Comparison of ENCODE assay signal across 15 cellular contexts in genomic region chr12:27081668-27082091, GRCh38. TPM values are rescaled to one million over a fixed set of nuclear protein-coding genes. Genes with fewer than 3 reads are reported as not detected.
DNase-seq lines count a peak whose midpoint lies in the region; ATAC-seq and TF ChIP-seq lines count a peak whose summit lies in the region.
"Had no signal": no experiment of that assay in that cellular context is flagged by ENCODE, and none has a peak within 500 bp of the region (broad histone marks: within the 10 kb centered on the region; RNA-seq: fewer than 3 reads in every experiment).

No MANE protein-coding gene starts in this region.

- no CpG with 5 or more reads among the region's 4 CpGs for WGBS in mesendoderm (ENCODE audit: extremely low coverage, insufficient coverage, low lambda C conversion rate)

- H3K4me2 ChIP-seq in mesendoderm (ENCODE audit: low read length) (no peak overlapping the region), Karpas-422 (ENCODE audit: low read depth, low read length, poor library complexity, severe bottlenecking) (no peak overlapping the region)

- H3K56ac ChIP-seq in mesendoderm (ENCODE audit: low read length), result no peak overlapping the region

- intact Hi-C loops in MCF 10A (cut with micrococcal nuclease), result loop anchor here (2.0 kb wide), 1 partner anchor 59 kb away; the partner anchor contains the start of gene MED21

- no peak overlapping the region for H2AFZ ChIP-seq in Karpas-422 (ENCODE audit: low read length)

- H3K79me2 ChIP-seq in mesendoderm (ENCODE audit: control insufficient read depth, insufficient read depth, low read length), result no peaks in the 10 kb centered on the region
- no peaks in the 10 kb centered on the region for H3K79me2 ChIP-seq in Karpas-422 (ENCODE audit: low read length)

- H3K27ac ChIP-seq in mesendoderm (ENCODE audit: low read depth, low read length), result no peak overlapping the region
- no peak overlapping the region for H3K27ac ChIP-seq in Karpas-422 (ENCODE audit: low read length)
- H3K27ac ChIP-seq: tibial artery had no signal

- H3K27me3 Mint-ChIP-seq in MCF 10A (ENCODE audit: insufficient read depth, unreplicated experiment), result no peaks in the 10 kb centered on the region
- H3K27me3 Mint-ChIP-seq: activated B cell treated with CpG ODN at 0.5 μM for 24 hours; activated T-cell treated with anti-CD3 and anti-CD28 coated beads, Interleukin-2, amount 50 U/mL, for 24 hours had no signal

- no peak overlapping the region for H2BK15ac ChIP-seq in mesendoderm (replicated peaks; ENCODE audit: low read depth)

- peaks cover 23% of the 10 kb centered on the region for H3K4me1 Mint-ChIP-seq in MCF 10A (ENCODE audit: insufficient read depth, unreplicated experiment)
- H3K4me1 Mint-ChIP-seq: activated B cell treated with CpG ODN at 0.5 μM for 24 hours had no signal

- peaks cover 5% of the 10 kb centered on the region for H3K9me3 Mint-ChIP-seq in MCF 10A (ENCODE audit: unreplicated experiment)
- H3K9me3 Mint-ChIP-seq: activated T-cell treated with anti-CD3 and anti-CD28 coated beads, Interleukin-2, amount 50 U/mL, for 24 hours had no signal

- BruUV-seq in MCF 10A (replicated peaks; lab: Mats Ljungman, UMichigan), result no TSS peak

- POLR2A ChIA-PET in MCF 10A (lab: Yijun Ruan, JAX), result interaction anchor here (0.9 to 2.6 kb wide), 9 partner anchors 17 to 71 kb away, joined by 3 to 18 read pairs (median 5); partner anchors contain the start of genes MED21 and TM7SF3

- H2BK120ac ChIP-seq in mesendoderm (ENCODE audit: low read depth, low read length), result no peak overlapping the region

- no peak overlapping the region for H2AK5ac ChIP-seq in mesendoderm (ENCODE audit: low read length)

- peak; percentile 15 for TF ChIP-seq CTCF in MCF 10A (IDR thresholded peaks at IDR 0.05; ENCODE audit: unreplicated experiment)

- no peaks in the 10 kb centered on the region for H3K79me1 ChIP-seq in mesendoderm (ENCODE audit: low read length)

- no peaks in the 10 kb centered on the region for H3K36me3 ChIP-seq in mesendoderm (ENCODE audit: control insufficient read depth, insufficient read depth, low read length)
- no peaks in the 10 kb centered on the region for H3K36me3 ChIP-seq in Karpas-422 (ENCODE audit: insufficient read depth, low read length)
- H3K36me3 ChIP-seq: tibial artery had no signal

- ATAC-seq in HG02840 (IDR thresholded peaks at IDR 0.05; ENCODE audit: low FRiP score, unreplicated experiment), result no peak

- no peak overlapping the region for H4K5ac ChIP-seq in mesendoderm (ENCODE audit: low read length)

- H3K23ac ChIP-seq in mesendoderm (ENCODE audit: low read length), result no peak overlapping the region

- CTCF ChIA-PET in MCF 10A (lab: Yijun Ruan, JAX), result interaction anchor here (0.6 to 1.1 kb wide), 6 partner anchors 15 to 530 kb away, joined by 3 to 5 read pairs (median 3); partner anchors contain the start of genes MED21 and TM7SF3

- no peaks in the 10 kb centered on the region for H3K9me3 ChIP-seq in Karpas-422 (ENCODE audit: low read length)
- H3K9me3 ChIP-seq: tibial artery had no signal

- peak; percentile 19 for DNase-seq in Daoy (ENCODE audit: low read depth)
- DNase-seq in HT1080 (ENCODE audit: low read depth), result peak; percentile 55
- DNase-seq in MCF 10A (ENCODE audit: unreplicated experiment), result peak; percentile 92
- DNase-seq in mesendoderm, result peak; percentile 79
- no peak for DNase-seq in Karpas-422
- no peak for DNase-seq in NCI-H128 (lab: John Stamatoyannopoulos, UW; ENCODE audit: unreplicated experiment)
- no peak for DNase-seq in SIG-M5 (lab: John Stamatoyannopoulos, UW)
- DNase-seq: activated B cell treated with CpG ODN at 0.5 μM for 24 hours; activated T-cell treated with anti-CD3 and anti-CD28 coated beads, Interleukin-2, amount 50 U/mL, for 24 hours; NCI-H2171; tibial artery had no signal

- no peak overlapping the region for H4K8ac ChIP-seq in mesendoderm (ENCODE audit: low read depth, low read length)

- no peaks in the 10 kb centered on the region for H3K36me3 Mint-ChIP-seq in MCF 10A (ENCODE audit: insufficient read depth, unreplicated experiment)
- H3K36me3 Mint-ChIP-seq: brain had no signal

- no peaks in the 10 kb centered on the region for H3K27me3 ChIP-seq in mesendoderm (ENCODE audit: insufficient read depth, low read length, poor library complexity)
- H3K27me3 ChIP-seq in Karpas-422 (ENCODE audit: low read length), result no peaks in the 10 kb centered on the region
- H3K27me3 ChIP-seq: tibial artery had no signal

- H3K4me3 Mint-ChIP-seq in MCF 10A (ENCODE audit: unreplicated experiment), result no peak overlapping the region
- H3K4me3 Mint-ChIP-seq: activated B cell treated with CpG ODN at 0.5 μM for 24 hours; activated T-cell treated with anti-CD3 and anti-CD28 coated beads, Interleukin-2, amount 50 U/mL, for 24 hours; brain had no signal

- H2BK5ac ChIP-seq in mesendoderm (ENCODE audit: low read length), result no peak overlapping the region

- H3K18ac ChIP-seq in mesendoderm (ENCODE audit: low read length), result no peak overlapping the region

- H3K27ac Mint-ChIP-seq in MCF 10A (ENCODE audit: low read depth, unreplicated experiment), result peak overlapping the region; percentile 78
- H3K27ac Mint-ChIP-seq: activated B cell treated with CpG ODN at 0.5 μM for 24 hours; activated T-cell treated with anti-CD3 and anti-CD28 coated beads, Interleukin-2, amount 50 U/mL, for 24 hours; brain had no signal

- no peaks in the 10 kb centered on the region for H3K4me1 ChIP-seq in mesendoderm (ENCODE audit: control insufficient read depth, low read depth, low read length)
- H3K4me1 ChIP-seq in Karpas-422 (ENCODE audit: low read length), result no peaks in the 10 kb centered on the region

- H3K4me3 ChIP-seq in mesendoderm (ENCODE audit: low read length) (no peak overlapping the region), Karpas-422 (ENCODE audit: low read length) (no peak overlapping the region)
- H3K4me3 ChIP-seq: lung, tibial artery had no signal

- H3K9ac ChIP-seq in mesendoderm (ENCODE audit: low read length), result no peak overlapping the region
- H3K9ac ChIP-seq in Karpas-422 (ENCODE audit: low read length), result no peak overlapping the region

- H4K20me1 ChIP-seq in Karpas-422 (ENCODE audit: insufficient read depth, low read depth, low read length), result no peaks in the 10 kb centered on the region

- H3K4ac ChIP-seq in mesendoderm (ENCODE audit: low read depth, low read length), result no peak overlapping the region

- no peaks in the 10 kb centered on the region for H3K9me2 ChIP-seq in Karpas-422 (replicated peaks; ENCODE audit: insufficient read depth, low read length)

RNA-seq across cellular contexts. Expression of gene C12orf71, which starts 0.7 kb away (rescaled TPM):
- total RNA-seq in Daoy (2014; rRNA removed; shearing (Covaris generic)), result not detected in 2 replicates
- total RNA-seq in HT1080 (2014; rRNA removed; shearing (Covaris generic)), result not detected in 2 replicates
- polyA plus RNA-seq in HT1080 (2015; cell fraction: cytosol; rRNA removed), result not detected in 2 replicates
- not detected in 2 replicates for polyA plus RNA-seq in HT1080 (2015; cell fraction: nucleus; rRNA removed)
- total RNA-seq in MCF 10A (2022), result not detected in 2 replicates
- polyA plus RNA-seq in mesendoderm (2013, experiment 1 of 2), result not detected
- polyA plus RNA-seq in mesendoderm (2013, experiment 2 of 2), result not detected
- not detected in 2 replicates for total RNA-seq in Karpas-422 (2014; rRNA removed; shearing (Covaris generic); ENCODE audit: low replicate concordance)
- total RNA-seq: activated B cell treated with CpG ODN at 0.5 μM for 24 hours, lung, pulmonary artery endothelial cell had no signal
- polyA plus RNA-seq: lung had no signal

RNA-seq across cellular contexts. Expression of gene MED21, which starts 59.3 kb away (rescaled TPM):
- total RNA-seq in Daoy (2014; rRNA removed; shearing (Covaris generic)), result 56.4 and 62.6 TPM in 2 replicates
- total RNA-seq in HT1080 (2014; rRNA removed; shearing (Covaris generic)), result 52.8 and 59.8 TPM in 2 replicates
- polyA plus RNA-seq in HT1080 (2015; cell fraction: cytosol; rRNA removed), result 36.0 and 38.5 TPM in 2 replicates
- polyA plus RNA-seq in HT1080 (2015; cell fraction: nucleus; rRNA removed), result 31.7 and 38.3 TPM in 2 replicates
- 43.9 and 50.0 TPM in 2 replicates for total RNA-seq in MCF 10A (2022)
- 41.0 TPM for polyA plus RNA-seq in mesendoderm (2013, experiment 1 of 2)
- 44.7 TPM for polyA plus RNA-seq in mesendoderm (2013, experiment 2 of 2)
- total RNA-seq in Karpas-422 (2014; rRNA removed; shearing (Covaris generic); ENCODE audit: low replicate concordance), result 7.5 and 45.1 TPM in 2 replicates

Comparison
In these comparisons a context has a peak if more than half of its experiments do, and no peak if none do; other contexts are left out.
1. DNase-seq: peak in Daoy (single experiment), HT1080 (single experiment), MCF 10A (single experiment) and mesendoderm (single experiment); none in Karpas-422 (single experiment), NCI-H128 (single experiment) and SIG-M5 (single experiment).